9 cellular contexts compared by ENCODE assay signal in genomic region chr6:33411632-33412005, GRCh38. TPM values are rescaled to one million over a fixed set of nuclear protein-coding genes. Genes with fewer than 3 reads are reported as not detected.
DNase-seq lines count a peak whose midpoint lies in the region; ATAC-seq and TF ChIP-seq lines count a peak whose summit lies in the region.
"Had no signal": no experiment of that assay in that cellular context is flagged by ENCODE, and none has a peak within 500 bp of the region (broad histone marks: within the 10 kb centered on the region; RNA-seq: fewer than 3 reads in every experiment).

No MANE protein-coding gene starts in this region.

- 45 to 57% (median 54%) methylated on average over 6 of the region's 6 CpGs for WGBS in heart left ventricle, 4 donors
- WGBS in mesodermal cell (ENCODE audit: insufficient coverage in 2 of 2), 2 experiments: 28 to 52% methylated on average over 3 to 5 of the region's 6 CpGs

- peaks cover 1 to 32% (median 21%) of the 10 kb centered on the region in 12 donors for H3K4me1 ChIP-seq in heart left ventricle
- H3K4me1 ChIP-seq in mesodermal cell (ENCODE audit: control insufficient read depth, insufficient read depth, low read length, poor library complexity, severe bottlenecking): peaks cover 29% of the 10 kb centered on the region
- peaks cover 45% of the 10 kb centered on the region for H3K4me1 ChIP-seq in vagina

- H3K4me3 ChIP-seq in heart left ventricle (peak overlapping the region; percentile 68 to 100 (median 94)), brain microvascular endothelial cell (ENCODE audit: low read depth, low read length) (peak overlapping the region; percentile 58), mesodermal cell (ENCODE audit: extremely low read depth, insufficient read depth, low read length, poor library complexity, severe bottlenecking) (peak overlapping the region; percentile 81), vagina (peak overlapping the region; percentile 89 to 93)

- no peak for DNase-seq in heart left ventricle
- DNase-seq in left ventricle myocardium superior: no peak
- no peak for DNase-seq in brain microvascular endothelial cell
- DNase-seq in vagina (ENCODE audit: extremely low spot score in 2 of 2): peak in 1 of 2 donors; percentile 84
- no peak for DNase-seq in D341Med (ENCODE audit: low spot score)
- DNase-seq: NCI-H1092 had no signal

- no peak for TF ChIP-seq CTCF in heart left ventricle (IDR thresholded peaks at IDR 0.05)
- TF ChIP-seq CTCF in brain microvascular endothelial cell (IDR thresholded peaks at IDR 0.05; ENCODE audit: low read depth, low read length, missing control alignments): no peak
- no peak for TF ChIP-seq CTCF in vagina (IDR thresholded peaks at IDR 0.05)

- H3K9me3 ChIP-seq in heart left ventricle (no peaks in the 10 kb centered on the region), mesodermal cell (ENCODE audit: control insufficient read depth, low read length) (no peaks in the 10 kb centered on the region), vagina (no peaks in the 10 kb centered on the region)

- TF ChIP-seq POLR2A in heart left ventricle (IDR thresholded peaks at IDR 0.05) (no peak), vagina (IDR thresholded peaks at IDR 0.05) (no peak)

- intact Hi-C loops in heart left ventricle (cut with DNase I): loop anchor here in 4 of 10 donors (2.0 to 10.0 kb wide), 3 partner anchors 21 to 209 kb away; partner anchors contain the start of genes HSD17B8 (in 1 of the 4), KIFC1 (in 1 of the 4), RXRB (in 1 of the 4) and SLC39A7 (in 1 of the 4)
- intact Hi-C loops in left ventricle myocardium superior (cut with micrococcal nuclease): no loop called here
- intact Hi-C loops in vagina (cut with DNase I): no loop called here

- in situ Hi-C loops in brain microvascular endothelial cell (cut with HindIII; ENCODE audit: low pct_ligation_motif_present, low sequenced_read_pairs): no loop called here

- H3K27ac ChIP-seq in heart left ventricle (peak overlapping the region; percentile 94 to 100 (median 99)), brain microvascular endothelial cell (peak overlapping the region; percentile 91), mesodermal cell (ENCODE audit: low read depth, low read length, severe bottlenecking) (peak overlapping the region; percentile 69), vagina (peak overlapping the region; percentile 100)

- H3K36me3 ChIP-seq in heart left ventricle (peaks cover 0 to 46% (median 44%) of the 10 kb centered on the region in 9 donors), brain microvascular endothelial cell (replicated peaks) (peaks cover 34% of the 10 kb centered on the region), mesodermal cell (ENCODE audit: control insufficient read depth, insufficient read depth, low read length) (peaks cover 68% of the 10 kb centered on the region), vagina (peaks cover 0 to 31% of the 10 kb centered on the region in 2 donors)

- H3K27me3 ChIP-seq in heart left ventricle (no peaks in the 10 kb centered on the region), brain microvascular endothelial cell (replicated peaks) (no peaks in the 10 kb centered on the region), vagina (no peaks in the 10 kb centered on the region)

- no peak for ATAC-seq in heart left ventricle
- ATAC-seq in left ventricle myocardium superior: no peak
- no peak for ATAC-seq in GM21423 (IDR thresholded peaks at IDR 0.05; ENCODE audit: unreplicated experiment)
- no peak for ATAC-seq in GM19397 (IDR thresholded peaks at IDR 0.05; ENCODE audit: unreplicated experiment)

RNA-seq across cellular contexts. Expression of gene PHF1, which starts 0.8 kb away (rescaled TPM):
- total RNA-seq in heart left ventricle: 10 to 100 TPM; 43.0 to 82.1 (median 47.3) TPM
- 10 to 100 TPM; 54.0 to 77.0 TPM for polyA plus RNA-seq in heart left ventricle
- total RNA-seq in left ventricle myocardium superior: 51.9 TPM
- polyA plus RNA-seq in mesodermal cell (2013, experiment 1 of 2): 71.3 TPM
- polyA plus RNA-seq in mesodermal cell (2013, experiment 2 of 2): 60.7 TPM
- total RNA-seq in vagina: 73.2 TPM

RNA-seq across cellular contexts. Expression of gene CUTA, which starts 6.3 kb away (rescaled TPM):
- total RNA-seq in heart left ventricle (100 to 1,000 TPM in 8 of 9 donors, 10 to 100 TPM in 1; 99.3 to 142 (median 120) TPM), left ventricle myocardium superior (120 TPM), vagina (73.2 TPM)
- polyA plus RNA-seq in heart left ventricle: 100 to 1,000 TPM; 139 to 142 TPM
- polyA plus RNA-seq in mesodermal cell (2013, experiment 1 of 2): 253 TPM
- polyA plus RNA-seq in mesodermal cell (2013, experiment 2 of 2): 196 TPM

RNA-seq across cellular contexts. Expression of gene SYNGAP1, which starts 8.2 kb away (rescaled TPM):
- total RNA-seq in heart left ventricle: 1 to 10 TPM; 2.4 to 9.9 (median 4.4) TPM
- 1 to 10 TPM; 5.0 to 5.8 TPM for polyA plus RNA-seq in heart left ventricle
- 6.2 TPM for total RNA-seq in left ventricle myocardium superior
- polyA plus RNA-seq in mesodermal cell (2013, experiment 1 of 2): 54.9 TPM
- 47.5 TPM for polyA plus RNA-seq in mesodermal cell (2013, experiment 2 of 2)
- total RNA-seq in vagina: 16.0 TPM

RNA-seq across cellular contexts. Expression of gene KIFC1, which starts 20.0 kb away (rescaled TPM):
- total RNA-seq in heart left ventricle: 1 to 10 TPM in 3 of 9 donors, under 1 TPM in 3, not detected in 3; 0.39 to 7.0 (median 1.0) TPM
- under 1 TPM; 0.04 to 0.30 TPM for polyA plus RNA-seq in heart left ventricle
- total RNA-seq in left ventricle myocardium superior: 0.74 TPM
- polyA plus RNA-seq in mesodermal cell (2013, experiment 1 of 2): 63.4 TPM
- polyA plus RNA-seq in mesodermal cell (2013, experiment 2 of 2): 59.8 TPM
- total RNA-seq in vagina: 27.5 TPM

RNA-seq across cellular contexts. Expression of gene ZBTB9, which starts 42.8 kb away (rescaled TPM):
- 1 to 10 TPM; 2.5 to 6.4 (median 4.7) TPM for total RNA-seq in heart left ventricle
- polyA plus RNA-seq in heart left ventricle: 1 to 10 TPM; 2.2 to 5.6 TPM
- total RNA-seq in left ventricle myocardium superior: 5.1 TPM
- 13.0 TPM for polyA plus RNA-seq in mesodermal cell (2013, experiment 1 of 2)
- 10.3 TPM for polyA plus RNA-seq in mesodermal cell (2013, experiment 2 of 2)
- total RNA-seq in vagina: 1.5 TPM
